ENCODE assay signal across 20 cellular contexts in the genomic region with DNA sequence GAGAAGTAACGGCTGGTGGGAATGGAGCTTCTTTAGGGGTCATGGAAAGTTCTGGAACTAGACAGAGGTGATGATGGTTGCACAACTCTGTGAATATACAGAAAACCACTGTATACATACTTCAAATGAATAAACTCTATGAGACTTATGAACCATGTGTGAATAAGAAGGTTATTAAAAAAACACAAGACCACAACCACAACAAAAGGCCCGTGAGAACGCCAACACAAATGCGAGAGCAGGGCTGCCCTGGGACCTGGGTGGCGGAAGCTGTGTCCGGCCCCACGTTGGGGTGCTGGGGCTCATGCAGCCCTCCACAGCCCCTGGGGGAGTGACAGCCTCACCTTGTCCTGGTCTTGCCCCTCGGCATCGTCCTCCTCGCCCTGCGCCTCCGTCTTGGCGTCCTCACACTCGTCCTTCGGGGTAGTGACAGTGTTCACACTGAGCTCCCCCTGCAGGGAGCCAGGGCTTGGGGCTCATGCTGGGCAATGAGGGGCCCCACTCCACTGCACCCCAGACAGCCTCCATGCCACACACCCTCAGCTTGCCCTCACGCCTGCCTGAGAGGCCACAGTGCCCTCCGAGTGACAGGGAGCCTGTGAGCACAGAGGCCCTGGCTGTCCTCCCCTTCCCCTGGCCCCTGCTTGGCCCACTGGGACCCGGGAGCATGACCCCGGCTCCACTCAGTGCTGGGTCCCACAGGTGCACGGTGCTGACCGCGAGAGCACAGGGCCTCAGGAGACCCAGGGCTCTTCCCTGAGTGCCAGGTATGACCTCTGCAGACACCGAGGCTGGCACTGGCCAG. TPM values are rescaled to one million over a fixed set of nuclear protein-coding genes. Genes with fewer than 3 reads are reported as not detected.
DNase-seq lines count a peak whose midpoint lies in the region; ATAC-seq lines count a peak whose summit lies in the region.
"Had no signal": no experiment of that assay in that cellular context is flagged by ENCODE, and none has a peak within 500 bp of the region (broad histone marks: within the 10 kb centered on the region; RNA-seq: fewer than 3 reads in every experiment).

No MANE protein-coding gene starts in this region.

- intact Hi-C loops in left ventricle myocardium superior (cut with micrococcal nuclease) = no loop called here
- intact Hi-C loops in left cardiac atrium (cut with DNase I) = no loop called here

- peaks cover 9% of the 10 kb centered on the region for H3K4me1 Mint-ChIP-seq in activated CD8-positive, alpha-beta T cell treated with anti-CD3 and anti-CD28 coated beads, Interleukin-2, amount 10 ng/mL, durations not matched to agents 7 days and 5 days (ENCODE audit: low read depth)
- peaks cover 6 to 10% (median 8%) of the 10 kb centered on the region in 4 donors for H3K4me1 Mint-ChIP-seq in naive thymus-derived CD8-positive, alpha-beta T cell
- H3K4me1 Mint-ChIP-seq: mesothelial cell of epicardium, neural progenitor cell had no signal

- ATAC-seq in left ventricle myocardium superior (peak; percentile 40), left cardiac atrium (no peak), HG02884 (IDR thresholded peaks at IDR 0.05; ENCODE audit: unreplicated experiment) (no peak)
- peak; percentile 13 for ATAC-seq in activated CD8-positive, alpha-beta T cell treated with anti-CD3 and anti-CD28 coated beads, Interleukin-2, amount 10 ng/mL, durations not matched to agents 7 days and 5 days
- peak; percentile 25 to 55 for ATAC-seq in naive thymus-derived CD8-positive, alpha-beta T cell
- ATAC-seq: left colon had no signal

- H3K27me3 Mint-ChIP-seq in activated CD8-positive, alpha-beta T cell treated with anti-CD3 and anti-CD28 coated beads, Interleukin-2, amount 10 ng/mL, durations not matched to agents 7 days and 5 days (ENCODE audit: low read depth) = no peaks in the 10 kb centered on the region
- H3K27me3 Mint-ChIP-seq in naive thymus-derived CD8-positive, alpha-beta T cell = no peaks in the 10 kb centered on the region
- H3K27me3 Mint-ChIP-seq: IgD-negative memory B cell had no signal

- H3K36me3 Mint-ChIP-seq in activated CD8-positive, alpha-beta T cell treated with anti-CD3 and anti-CD28 coated beads, Interleukin-2, amount 10 ng/mL, durations not matched to agents 7 days and 5 days (ENCODE audit: low read depth) = peaks cover 36% of the 10 kb centered on the region
- H3K36me3 Mint-ChIP-seq in naive thymus-derived CD8-positive, alpha-beta T cell = peaks cover 0 to 60% (median 11%) of the 10 kb centered on the region in 3 donors

- CTCF ChIA-PET in activated CD8-positive, alpha-beta T cell treated with anti-CD3 and anti-CD28 coated beads, Interleukin-2, amount 10 ng/mL, durations not matched to agents 7 days and 5 days (lab: Charles Lee) = no interaction called here

- peak; percentile 66 for DNase-seq in left ventricle myocardium superior
- no peak for DNase-seq in left cardiac atrium
- DNase-seq in activated CD8-positive, alpha-beta T cell treated with anti-CD3 and anti-CD28 coated beads, Interleukin-2, amount 10 ng/mL, durations not matched to agents 7 days and 5 days = no peak
- peak in 1 of 10 donors; percentile 49 for DNase-seq in naive thymus-derived CD8-positive, alpha-beta T cell
- DNase-seq in amniotic stem cell (lab: John Stamatoyannopoulos, UW) = no peak
- DNase-seq: activated CD4-positive, alpha-beta T cell treated with anti-CD3 and anti-CD28 coated beads, Interleukin-2, amount 50 U/mL, for 4 hours; activated T-cell treated with anti-CD3 and anti-CD28 coated beads, Interleukin-2, amount 50 U/mL, for 72 hours; esophagus squamous epithelium; HFFc6; left colon; NCI-H1694 treated with DMSO at 0.1 percent for 48 hours; NCI-H82; SJCRH30; stimulated activated CD4-positive, alpha-beta T cell treated with anti-CD3 and anti-CD28 coated beads, Interleukin-2, amount 100 ng/mL, for 24 hours; stomach; trophoblast cell had no signal

- no peak overlapping the region for H3K4me3 Mint-ChIP-seq in activated CD8-positive, alpha-beta T cell treated with anti-CD3 and anti-CD28 coated beads, Interleukin-2, amount 10 ng/mL, durations not matched to agents 7 days and 5 days
- H3K4me3 Mint-ChIP-seq in naive thymus-derived CD8-positive, alpha-beta T cell = peak overlapping the region in 2 of 10 donors; percentile 10 to 53
- H3K4me3 Mint-ChIP-seq: activated T-cell treated with anti-CD3 and anti-CD28 coated beads, Interleukin-2, amount 50 U/mL, for 72 hours; HFFc6; IgD-negative memory B cell; mesothelial cell of epicardium; neural progenitor cell had no signal

- H3K27ac Mint-ChIP-seq in activated CD8-positive, alpha-beta T cell treated with anti-CD3 and anti-CD28 coated beads, Interleukin-2, amount 10 ng/mL, durations not matched to agents 7 days and 5 days = no peak overlapping the region
- peak overlapping the region in 3 of 10 donors; percentile 65 to 83 (median 77) for H3K27ac Mint-ChIP-seq in naive thymus-derived CD8-positive, alpha-beta T cell
- H3K27ac Mint-ChIP-seq: activated T-cell treated with anti-CD3 and anti-CD28 coated beads, Interleukin-2, amount 50 U/mL, for 72 hours; HFFc6; mesothelial cell of epicardium; neural progenitor cell had no signal

- POLR2A ChIA-PET in activated CD8-positive, alpha-beta T cell treated with anti-CD3 and anti-CD28 coated beads, Interleukin-2, amount 10 ng/mL, durations not matched to agents 7 days and 5 days (lab: Charles Lee) = no interaction called here
- POLR2A ChIA-PET in naive thymus-derived CD8-positive, alpha-beta T cell (lab: Charles Lee) = interaction anchor here (0.5 to 1.3 kb wide), 2 partner anchors 215 to 669 kb away, joined by 4 read pairs; no protein-coding TSS in a partner anchor

- no peaks in the 10 kb centered on the region for H3K9me3 Mint-ChIP-seq in activated CD8-positive, alpha-beta T cell treated with anti-CD3 and anti-CD28 coated beads, Interleukin-2, amount 10 ng/mL, durations not matched to agents 7 days and 5 days (ENCODE audit: insufficient read depth)
- no peaks in the 10 kb centered on the region for H3K9me3 Mint-ChIP-seq in naive thymus-derived CD8-positive, alpha-beta T cell
- H3K9me3 Mint-ChIP-seq: activated T-cell treated with anti-CD3 and anti-CD28 coated beads, Interleukin-2, amount 50 U/mL, for 72 hours; HFFc6; IgD-negative memory B cell; mesothelial cell of epicardium; neural progenitor cell had no signal

RNA-seq across cellular contexts. Expression of gene IZUMO4, which starts 16.0 kb away (rescaled TPM):
- 1.9 TPM for total RNA-seq in left ventricle myocardium superior
- 1 to 10 TPM in 1 of 2 donors, under 1 TPM in 1; 0.89 to 2.3 TPM for total RNA-seq in left cardiac atrium
- total RNA-seq in activated CD8-positive, alpha-beta T cell treated with anti-CD3 and anti-CD28 coated beads, Interleukin-2, amount 10 ng/mL, durations not matched to agents 7 days and 5 days = 1 to 10 TPM; 8.7 to 9.5 TPM
- 10 to 100 TPM; 16.6 to 18.7 TPM for total RNA-seq in naive thymus-derived CD8-positive, alpha-beta T cell
- polyA plus RNA-seq in naive thymus-derived CD8-positive, alpha-beta T cell = 1 to 10 TPM in 1 of 3 donors, under 1 TPM in 2; 0.26 to 1.4 (median 0.85) TPM

RNA-seq across cellular contexts. Expression of gene MOB3A, which starts 16.6 kb away (rescaled TPM):
- total RNA-seq in left ventricle myocardium superior (17.5 TPM), left cardiac atrium (10 to 100 TPM; 24.9 to 28.6 TPM)
- 100 to 1,000 TPM; 235 to 240 TPM for total RNA-seq in activated CD8-positive, alpha-beta T cell treated with anti-CD3 and anti-CD28 coated beads, Interleukin-2, amount 10 ng/mL, durations not matched to agents 7 days and 5 days
- total RNA-seq in naive thymus-derived CD8-positive, alpha-beta T cell = 100 to 1,000 TPM in 1 of 2 experiments, 10 to 100 TPM in 1; 94.0 to 101 TPM
- 10 to 100 TPM; 40.5 to 90.4 (median 53.1) TPM for polyA plus RNA-seq in naive thymus-derived CD8-positive, alpha-beta T cell

RNA-seq across cellular contexts. Expression of gene AP3D1, which starts 38.6 kb away (rescaled TPM):
- 78.2 TPM for total RNA-seq in left ventricle myocardium superior
- total RNA-seq in left cardiac atrium = 100 to 1,000 TPM in 1 of 2 donors, 10 to 100 TPM in 1; 80.6 to 128 TPM
- total RNA-seq in activated CD8-positive, alpha-beta T cell treated with anti-CD3 and anti-CD28 coated beads, Interleukin-2, amount 10 ng/mL, durations not matched to agents 7 days and 5 days = 100 to 1,000 TPM in 1 of 2 experiments, 10 to 100 TPM in 1; 91.5 to 100 TPM
- 10 to 100 TPM; 71.3 to 83.2 TPM for total RNA-seq in naive thymus-derived CD8-positive, alpha-beta T cell
- polyA plus RNA-seq in naive thymus-derived CD8-positive, alpha-beta T cell = 10 to 100 TPM; 12.8 to 45.0 (median 13.6) TPM

RNA-seq across cellular contexts. Expression of gene DOT1L, which starts 51.0 kb away (rescaled TPM):
- 11.9 TPM for total RNA-seq in left ventricle myocardium superior
- total RNA-seq in left cardiac atrium = 10 to 100 TPM in 1 of 2 donors, 1 to 10 TPM in 1; 9.8 to 16.2 TPM
- total RNA-seq in activated CD8-positive, alpha-beta T cell treated with anti-CD3 and anti-CD28 coated beads, Interleukin-2, amount 10 ng/mL, durations not matched to agents 7 days and 5 days = 10 to 100 TPM; 70.6 to 74.3 TPM
- 10 to 100 TPM; 24.5 to 28.5 TPM for total RNA-seq in naive thymus-derived CD8-positive, alpha-beta T cell
- polyA plus RNA-seq in naive thymus-derived CD8-positive, alpha-beta T cell = 1 to 10 TPM in 1 of 3 donors, under 1 TPM in 2; 0.30 to 1.0 (median 0.62) TPM

Comparison
In these comparisons a context has a peak if more than half of its experiments do, and no peak if none do; other contexts are left out.
1. ATAC-seq: peak in left ventricle myocardium superior (single experiment), activated CD8-positive, alpha-beta T cell treated with anti-CD3 and anti-CD28 coated beads, Interleukin-2, amount 10 ng/mL, durations not matched to agents 7 days and 5 days (single experiment) and naive thymus-derived CD8-positive, alpha-beta T cell (2 of 2); none in left cardiac atrium (0 of 2) and HG02884 (single experiment).